ENCODE assay signal across 9 cellular contexts in genomic region chr11:955154-956049, GRCh38. TPM values are rescaled to one million over a fixed set of nuclear protein-coding genes. Genes with fewer than 3 reads are reported as not detected.
DNase-seq lines count a peak whose midpoint lies in the region; ATAC-seq and TF ChIP-seq lines count a peak whose summit lies in the region.
"Had no signal": no experiment of that assay in that cellular context is flagged by ENCODE, and none has a peak within 500 bp of the region (broad histone marks: within the 10 kb centered on the region; RNA-seq: fewer than 3 reads in every experiment).

No MANE protein-coding gene starts in this region.

- no peak for DNase-seq in activated CD4-positive, alpha-beta T cell treated with anti-CD3 and anti-CD28 coated beads, Interleukin-2, amount 10 ng/mL, durations not matched to agents 7 days and 5 days
- DNase-seq in activated CD4-positive, alpha-beta T cell treated with anti-CD3 and anti-CD28 coated beads for 48 hours: no peak
- DNase-seq in NCI-H526 treated with DMSO at 0.1 percent for 48 hours (lab: John Stamatoyannopoulos, UW) (peak; percentile 81), epithelial cell of esophagus (ENCODE audit: low read depth) (peak; percentile 50), progenitor cell of endocrine pancreas (ENCODE audit: low spot score, unreplicated experiment) (no peak), iPS-NIHi11 (ENCODE audit: low spot score) (no peak), omental fat pad (ENCODE audit: low spot score) (no peak)
- DNase-seq in activated CD4-positive, alpha-beta memory T cell treated with anti-CD3 and anti-CD28 coated beads, Interleukin-2, amount 10 ng/mL, durations not matched to agents 7 days and 5 days: no peak
- DNase-seq: spleen had no signal

- ATAC-seq in omental fat pad (ENCODE audit: low FRiP score): no peak

- H3K27ac Mint-ChIP-seq in activated CD4-positive, alpha-beta T cell treated with anti-CD3 and anti-CD28 coated beads, Interleukin-2, amount 10 ng/mL, durations not matched to agents 7 days and 5 days: peak overlapping the region; percentile 41
- peak overlapping the region; percentile 72 for H3K27ac Mint-ChIP-seq in progenitor cell of endocrine pancreas
- no peak overlapping the region for H3K27ac Mint-ChIP-seq in activated CD4-positive, alpha-beta memory T cell treated with anti-CD3 and anti-CD28 coated beads, Interleukin-2, amount 10 ng/mL, durations not matched to agents 7 days and 5 days

- H3K27me3 Mint-ChIP-seq in activated CD4-positive, alpha-beta T cell treated with anti-CD3 and anti-CD28 coated beads, Interleukin-2, amount 10 ng/mL, durations not matched to agents 7 days and 5 days: no peaks in the 10 kb centered on the region
- H3K27me3 Mint-ChIP-seq in progenitor cell of endocrine pancreas: no peaks in the 10 kb centered on the region
- H3K27me3 Mint-ChIP-seq in activated CD4-positive, alpha-beta memory T cell treated with anti-CD3 and anti-CD28 coated beads, Interleukin-2, amount 10 ng/mL, durations not matched to agents 7 days and 5 days: no peaks in the 10 kb centered on the region

- H3K4me1 Mint-ChIP-seq in activated CD4-positive, alpha-beta T cell treated with anti-CD3 and anti-CD28 coated beads, Interleukin-2, amount 10 ng/mL, durations not matched to agents 7 days and 5 days: peaks cover 19% of the 10 kb centered on the region
- H3K4me1 Mint-ChIP-seq in progenitor cell of endocrine pancreas (ENCODE audit: low read depth): peaks cover 55% of the 10 kb centered on the region
- H3K4me1 Mint-ChIP-seq in activated CD4-positive, alpha-beta memory T cell treated with anti-CD3 and anti-CD28 coated beads, Interleukin-2, amount 10 ng/mL, durations not matched to agents 7 days and 5 days: peaks cover 5% of the 10 kb centered on the region

- H3K36me3 Mint-ChIP-seq in activated CD4-positive, alpha-beta T cell treated with anti-CD3 and anti-CD28 coated beads, Interleukin-2, amount 10 ng/mL, durations not matched to agents 7 days and 5 days (ENCODE audit: low read depth): peaks cover 9% of the 10 kb centered on the region
- no peaks in the 10 kb centered on the region for H3K36me3 Mint-ChIP-seq in progenitor cell of endocrine pancreas (ENCODE audit: insufficient read depth)
- H3K36me3 Mint-ChIP-seq in activated CD4-positive, alpha-beta memory T cell treated with anti-CD3 and anti-CD28 coated beads, Interleukin-2, amount 10 ng/mL, durations not matched to agents 7 days and 5 days (ENCODE audit: low read depth): peaks cover 3% of the 10 kb centered on the region

- TF ChIP-seq CTCF in epithelial cell of esophagus (IDR thresholded peaks at IDR 0.05; ENCODE audit: insufficient read depth, low read depth, low read length, missing control alignments) (no peak), progenitor cell of endocrine pancreas (IDR thresholded peaks at IDR 0.05; ENCODE audit: unreplicated experiment) (no peak), omental fat pad (IDR thresholded peaks at IDR 0.05) (no peak)

- no peak overlapping the region for H3K4me3 Mint-ChIP-seq in activated CD4-positive, alpha-beta T cell treated with anti-CD3 and anti-CD28 coated beads, Interleukin-2, amount 10 ng/mL, durations not matched to agents 7 days and 5 days
- H3K4me3 Mint-ChIP-seq in progenitor cell of endocrine pancreas (ENCODE audit: low read depth): no peak overlapping the region
- H3K4me3 Mint-ChIP-seq in activated CD4-positive, alpha-beta memory T cell treated with anti-CD3 and anti-CD28 coated beads, Interleukin-2, amount 10 ng/mL, durations not matched to agents 7 days and 5 days: no peak overlapping the region

- no peak overlapping the region for H3K4me3 ChIP-seq in epithelial cell of esophagus (ENCODE audit: low read length)
- H3K4me3 ChIP-seq: spleen had no signal

- CTCF ChIA-PET in activated CD4-positive, alpha-beta T cell treated with anti-CD3 and anti-CD28 coated beads, Interleukin-2, amount 10 ng/mL, durations not matched to agents 7 days and 5 days (lab: Charles Lee): interaction anchor here (1.2 kb wide), 1 partner anchor 15 kb away, joined by 3 read pairs; no protein-coding TSS in a partner anchor
- CTCF ChIA-PET in activated CD4-positive, alpha-beta memory T cell treated with anti-CD3 and anti-CD28 coated beads, Interleukin-2, amount 10 ng/mL, durations not matched to agents 7 days and 5 days (lab: Charles Lee): no interaction called here

- H3K9me3 Mint-ChIP-seq in activated CD4-positive, alpha-beta T cell treated with anti-CD3 and anti-CD28 coated beads, Interleukin-2, amount 10 ng/mL, durations not matched to agents 7 days and 5 days: no peaks in the 10 kb centered on the region
- no peaks in the 10 kb centered on the region for H3K9me3 Mint-ChIP-seq in progenitor cell of endocrine pancreas (ENCODE audit: low read depth)
- no peaks in the 10 kb centered on the region for H3K9me3 Mint-ChIP-seq in activated CD4-positive, alpha-beta memory T cell treated with anti-CD3 and anti-CD28 coated beads, Interleukin-2, amount 10 ng/mL, durations not matched to agents 7 days and 5 days

- POLR2A ChIA-PET in activated CD4-positive, alpha-beta T cell treated with anti-CD3 and anti-CD28 coated beads, Interleukin-2, amount 10 ng/mL, durations not matched to agents 7 days and 5 days (lab: Charles Lee): no interaction called here
- POLR2A ChIA-PET in activated CD4-positive, alpha-beta memory T cell treated with anti-CD3 and anti-CD28 coated beads, Interleukin-2, amount 10 ng/mL, durations not matched to agents 7 days and 5 days (lab: Charles Lee): no interaction called here

RNA-seq across cellular contexts. Expression of gene AP2A2, which starts 29.7 kb away (rescaled TPM):
- 10 to 100 TPM; 60.1 to 66.7 TPM for total RNA-seq in activated CD4-positive, alpha-beta T cell treated with anti-CD3 and anti-CD28 coated beads, Interleukin-2, amount 10 ng/mL, durations not matched to agents 7 days and 5 days
- total RNA-seq in progenitor cell of endocrine pancreas (86.6 and 88.8 TPM in 2 replicates), omental fat pad (100 to 1,000 TPM in 2 of 4 donors, 10 to 100 TPM in 2; 68.4 to 126 (median 99.2) TPM)
- 10 to 100 TPM; 50.5 to 51.1 TPM for total RNA-seq in activated CD4-positive, alpha-beta memory T cell treated with anti-CD3 and anti-CD28 coated beads, Interleukin-2, amount 10 ng/mL, durations not matched to agents 7 days and 5 days

RNA-seq across cellular contexts. Expression of gene CHID1, which starts 44.8 kb away (rescaled TPM):
- total RNA-seq in activated CD4-positive, alpha-beta T cell treated with anti-CD3 and anti-CD28 coated beads, Interleukin-2, amount 10 ng/mL, durations not matched to agents 7 days and 5 days: 10 to 100 TPM; 42.6 to 45.5 TPM
- total RNA-seq in progenitor cell of endocrine pancreas (79.1 and 87.0 TPM in 2 replicates), omental fat pad (10 to 100 TPM; 56.6 to 90.5 (median 79.8) TPM)
- total RNA-seq in activated CD4-positive, alpha-beta memory T cell treated with anti-CD3 and anti-CD28 coated beads, Interleukin-2, amount 10 ng/mL, durations not matched to agents 7 days and 5 days: 10 to 100 TPM; 38.2 to 39.2 TPM

Comparison
In these comparisons a context has a peak if more than half of its experiments do, and no peak if none do; other contexts are left out.
1. DNase-seq: peak in NCI-H526 treated with DMSO at 0.1 percent for 48 hours (single experiment) and epithelial cell of esophagus (single experiment); none in activated CD4-positive, alpha-beta T cell treated with anti-CD3 and anti-CD28 coated beads, Interleukin-2, amount 10 ng/mL, durations not matched to agents 7 days and 5 days (single experiment), activated CD4-positive, alpha-beta T cell treated with anti-CD3 and anti-CD28 coated beads for 48 hours (single experiment), progenitor cell of endocrine pancreas (single experiment), iPS-NIHi11 (single experiment), activated CD4-positive, alpha-beta memory T cell treated with anti-CD3 and anti-CD28 coated beads, Interleukin-2, amount 10 ng/mL, durations not matched to agents 7 days and 5 days (single experiment) and omental fat pad (single experiment).